Comparison of ENCODE assay signal across 8 cellular contexts in the genomic region with DNA sequence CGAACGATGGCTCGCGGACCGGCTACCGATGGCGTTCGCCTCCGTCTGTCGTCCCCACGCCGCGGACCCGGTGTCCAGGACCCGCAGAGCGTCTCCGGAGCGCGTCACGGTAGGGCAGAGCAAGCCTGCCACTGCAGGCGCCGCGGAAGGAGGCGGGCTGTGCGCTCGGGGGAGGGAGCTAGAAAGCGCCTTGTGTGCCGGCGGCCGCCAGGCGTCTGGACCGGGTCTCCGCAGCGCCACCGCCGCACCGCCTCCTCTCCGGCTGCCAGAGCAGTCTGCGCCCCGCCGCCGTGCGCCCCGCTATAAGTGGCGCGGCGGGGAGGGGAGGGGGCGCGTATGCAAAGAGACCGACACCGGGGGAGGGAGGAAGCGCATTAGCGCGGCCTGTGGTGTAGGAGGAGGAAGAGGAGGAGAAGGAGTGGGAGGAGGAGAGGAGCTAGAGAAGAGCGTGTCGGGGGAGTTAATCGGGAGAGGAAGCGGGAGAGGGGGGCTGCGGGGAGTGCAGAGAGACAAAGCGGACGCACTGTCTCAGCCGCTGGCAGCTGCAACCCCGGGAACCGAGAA. TPM values are rescaled to one million over a fixed set of nuclear protein-coding genes. Genes with fewer than 3 reads are reported as not detected.
DNase-seq lines count a peak whose midpoint lies in the region; ATAC-seq and TF ChIP-seq lines count a peak whose summit lies in the region.

A gene with protein sequence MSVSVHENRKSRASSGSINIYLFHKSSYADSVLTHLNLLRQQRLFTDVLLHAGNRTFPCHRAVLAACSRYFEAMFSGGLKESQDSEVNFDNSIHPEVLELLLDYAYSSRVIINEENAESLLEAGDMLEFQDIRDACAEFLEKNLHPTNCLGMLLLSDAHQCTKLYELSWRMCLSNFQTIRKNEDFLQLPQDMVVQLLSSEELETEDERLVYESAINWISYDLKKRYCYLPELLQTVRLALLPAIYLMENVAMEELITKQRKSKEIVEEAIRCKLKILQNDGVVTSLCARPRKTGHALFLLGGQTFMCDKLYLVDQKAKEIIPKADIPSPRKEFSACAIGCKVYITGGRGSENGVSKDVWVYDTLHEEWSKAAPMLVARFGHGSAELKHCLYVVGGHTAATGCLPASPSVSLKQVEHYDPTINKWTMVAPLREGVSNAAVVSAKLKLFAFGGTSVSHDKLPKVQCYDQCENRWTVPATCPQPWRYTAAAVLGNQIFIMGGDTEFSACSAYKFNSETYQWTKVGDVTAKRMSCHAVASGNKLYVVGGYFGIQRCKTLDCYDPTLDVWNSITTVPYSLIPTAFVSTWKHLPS (minus strand): TSS at position 279 of the 564 bp plus-strand sequence. CDS start 4,243 bp downstream, outside the sequence.

- peaks cover 26% of the 10 kb centered on the region for H3K4me1 Mint-ChIP-seq in T-helper 17 cell

- H3K4me3 Mint-ChIP-seq in T-helper 17 cell, result peak within 1 kb of the TSS; percentile 91

- H3K36me3 Mint-ChIP-seq in T-helper 17 cell (ENCODE audit: low read depth), result no peaks in the 10 kb centered on the region

- peak within 1 kb of the TSS; percentile 79 to 88 for H3K4me3 ChIP-seq in ascending aorta

- peak within 1 kb of the TSS; percentile 69 for H3K27ac Mint-ChIP-seq in T-helper 17 cell

- H3K27me3 ChIP-seq in ascending aorta, result no peaks in the 10 kb centered on the region

- no peaks in the 10 kb centered on the region for H3K36me3 ChIP-seq in ascending aorta

- peaks cover 45% of the 10 kb centered on the region for H3K27me3 Mint-ChIP-seq in T-helper 17 cell

- peak within 1 kb of the TSS; percentile 45 to 62 for H3K27ac ChIP-seq in ascending aorta

- intact Hi-C loops in ascending aorta (cut with DNase I), result loop anchor here (5.0 to 10.0 kb wide), 4 partner anchors 323 to 846 kb away; no protein-coding TSS in a partner anchor

- H3K9me3 ChIP-seq in T-helper 17 cell (ENCODE audit: control insufficient read depth, low read length, poor library complexity, severe bottlenecking) (no peaks in the 10 kb centered on the region), ascending aorta (no peaks in the 10 kb centered on the region)

- ATAC-seq in HG02642 (IDR thresholded peaks at IDR 0.05; ENCODE audit: poor library complexity, unreplicated experiment) (peak; percentile 76), T-helper 17 cell (peak; percentile 89)

- TF ChIP-seq CTCF in GM12874 (IDR thresholded peaks at IDR 0.05; ENCODE audit: insufficient read depth, low read depth, low read length) (peak; percentile 58), ascending aorta (IDR thresholded peaks at IDR 0.05) (peak; percentile 38 to 68 (median 42))

- peaks cover 0 to 5% of the 10 kb centered on the region in 2 donors for H3K4me1 ChIP-seq in ascending aorta

- DNase-seq in NCI-H1105 treated with DMSO at 0.1 percent for 48 hours (lab: John Stamatoyannopoulos, UW), result peak; percentile 68
- DNase-seq in T-helper 17 cell, result peak; percentile 42 to 58 (median 54)
- peak; percentile 32 to 87 for DNase-seq in ascending aorta (ENCODE audit: low spot score in 2 of 2)
- DNase-seq in hepatic stellate cell (ENCODE audit: low spot score), result peak; percentile 72
- DNase-seq in putamen (ENCODE audit: low spot score), result peak; percentile 86
- no peak for DNase-seq in COLO829 (ENCODE audit: low spot score)

RNA-seq across cellular contexts. Expression of the gene that starts here (rescaled TPM):
- total RNA-seq in T-helper 17 cell (under 1 TPM; 0.70 to 0.89 TPM), ascending aorta (12.9 TPM)

Comparison
In these comparisons a context has a peak if more than half of its experiments do, and no peak if none do; other contexts are left out.
1. Peak in DNase-seq and ATAC-seq in T-helper 17 cell; RNA of the gene not detected or under 1 TPM.